Comparison of ENCODE assay signal across 20 cellular contexts in the genomic region with DNA sequence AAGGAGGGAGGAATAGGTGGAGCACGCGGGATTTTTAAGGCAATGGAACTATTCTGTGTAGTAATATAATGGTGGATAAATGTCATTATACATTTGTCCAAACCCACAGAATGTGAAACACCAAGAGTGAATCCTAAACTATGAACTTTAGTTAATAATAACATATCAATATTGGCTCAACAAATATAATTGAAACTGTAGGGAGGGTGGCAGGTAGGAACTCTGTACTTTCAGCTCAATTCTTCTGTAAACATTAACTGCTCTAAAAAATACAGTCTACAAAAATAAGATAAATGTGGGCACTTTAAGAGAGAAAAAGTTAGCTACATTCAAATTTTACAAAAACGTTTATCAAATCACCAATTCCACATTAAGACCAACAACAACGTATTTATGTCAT.
DNase-seq lines count a peak whose midpoint lies in the region; ATAC-seq, FAIRE-seq and TF ChIP-seq lines count a peak whose summit lies in the region.
"Had no signal": no experiment of that assay in that cellular context is flagged by ENCODE, and none has a peak within 500 bp of the region (broad histone marks: within the 10 kb centered on the region; RNA-seq: fewer than 3 reads in every experiment).

No MANE protein-coding gene starts in this region.

- TF ChIP-seq RAD21 in K562 (CRISPR knock-in tag; conservative IDR thresholded peaks at IDR 0.05 in 1 of 2, IDR thresholded peaks at IDR 0.05 in 1 of 2) (no peak), HepG2 (CRISPR knock-in tag; IDR thresholded peaks at IDR 0.05) (no peak)

- no peak for TF ChIP-seq POLR2A in H54 (IDR thresholded peaks at IDR 0.05; ENCODE audit: low read depth, low read length)
- no peak for TF ChIP-seq POLR2A in K562 (conservative IDR thresholded peaks at IDR 0.05)
- no peak for TF ChIP-seq POLR2A in HepG2 (IDR thresholded peaks at IDR 0.05; ENCODE audit: insufficient read depth in 1 of 2, low read depth in 2 of 2, low read length in 2 of 2)

- H3K27me3 ChIP-seq in K562 (ENCODE audit: control insufficient read depth in 2 of 2, insufficient read depth in 2 of 2, low read length in 2 of 2) (no peaks in the 10 kb centered on the region), HepG2 (ENCODE audit: control insufficient read depth in 1 of 2, insufficient read depth in 2 of 2, low read length in 2 of 2) (no peaks in the 10 kb centered on the region), MG63 (no peaks in the 10 kb centered on the region)
- H3K27me3 ChIP-seq: BLaER1 had no signal

- H3K9me3 ChIP-seq in K562 (replicated peaks; ENCODE audit: control insufficient read depth, insufficient read depth, low read depth, low read length), result no peaks in the 10 kb centered on the region
- no peaks in the 10 kb centered on the region for H3K9me3 ChIP-seq in HepG2 (ENCODE audit: low read length)
- no peaks in the 10 kb centered on the region for H3K9me3 ChIP-seq in MG63
- H3K9me3 ChIP-seq: BLaER1, Caco-2, HAP-1 had no signal

- no peak overlapping the region for H3K9ac ChIP-seq in K562 (ENCODE audit: insufficient read depth in 1 of 2, low read depth in 2 of 2, low read length in 2 of 2)
- no peak overlapping the region for H3K9ac ChIP-seq in HepG2 (ENCODE audit: insufficient read depth, low read depth, low read length)
- H3K9ac ChIP-seq: BLaER1 had no signal

- no peaks in the 10 kb centered on the region for H3K79me2 ChIP-seq in K562 (ENCODE audit: control insufficient read depth, insufficient read depth, low read length)
- no peaks in the 10 kb centered on the region for H3K79me2 ChIP-seq in HepG2 (ENCODE audit: insufficient read depth, low read length)

- H2AFZ ChIP-seq in K562 (ENCODE audit: low read depth, low read length) (0 out of 2 replicates have a peak overlapping the region, but pooled peaks have one; percentile 3), HepG2 (ENCODE audit: low read length) (no peak overlapping the region)
- H2AFZ ChIP-seq: GM23338 had no signal

- 55% methylated on average over 4 of the region's 4 CpGs for WGBS in K562 (ENCODE audit: insufficient coverage, low coverage, missing lambda C conversion rate)
- WGBS in HepG2 (ENCODE audit: low lambda C conversion rate), result 70% methylated on average over 4 of the region's 4 CpGs

- no peaks in the 10 kb centered on the region for H4K20me1 ChIP-seq in K562 (replicated peaks; ENCODE audit: control insufficient read depth, insufficient read depth, low read length)
- no peaks in the 10 kb centered on the region for H4K20me1 ChIP-seq in HepG2 (ENCODE audit: insufficient read depth, low read length)
- H4K20me1 ChIP-seq: BLaER1 had no signal

- no peak for TF ChIP-seq CTCF in K562 (IDR thresholded peaks at IDR 0.05 in 2 of 3, conservative IDR thresholded peaks at IDR 0.05 in 1 of 3; ENCODE audit: insufficient read depth in 2 of 3, low read depth in 1 of 3, low read length in 3 of 3)
- no peak for TF ChIP-seq CTCF in HepG2 (CRISPR knock-in tag; IDR thresholded peaks at IDR 0.05)

- DNase-seq in H54 (ENCODE audit: insufficient read length, low spot score) (no peak), K562 (ENCODE audit: extremely low read depth in 1 of 4, low spot score in 3 of 4) (no peak), HepG2 (ENCODE audit: low spot score) (no peak), SW 1271 (lab: John Stamatoyannopoulos, UW) (no peak), MG63 (no peak)
- DNase-seq: Caco-2; CD4-positive, CD25-positive, alpha-beta regulatory T cell; CD8-positive, alpha-beta T cell; DMS153; DND-41 had no signal

- intact Hi-C loops in K562 (cut with micrococcal nuclease) (no loop called here), HepG2 (cut with micrococcal nuclease; ENCODE audit: unreplicated experiment) (no loop called here)

- in situ Hi-C loops in K562 (cut with MboI), result no loop called here
- in situ Hi-C loops in HepG2 (cut with HindIII; ENCODE audit: extremely low pct_ligation_motif_present, low pct_unique_long_range_greater_than_20kb), result no loop called here

- no peaks in the 10 kb centered on the region for H3K36me3 ChIP-seq in K562 (ENCODE audit: control insufficient read depth, insufficient read depth, low read length)
- no peaks in the 10 kb centered on the region for H3K36me3 ChIP-seq in HepG2 (replicated peaks in 1 of 2; ENCODE audit: control insufficient read depth in 1 of 2, insufficient read depth in 2 of 2, low read length in 2 of 2)
- H3K36me3 ChIP-seq in MG63, result no peaks in the 10 kb centered on the region
- H3K36me3 ChIP-seq: BLaER1, HAP-1 had no signal

- CTCF ChIA-PET in K562 (lab: Yijun Ruan, JAX; ENCODE audit: low intra/inter-chr PET ratio), result no interaction called here
- CTCF ChIA-PET in HepG2 (lab: Yijun Ruan, JAX; ENCODE audit: low intra/inter-chr PET ratio, low total read pairs), result no interaction called here

- H3K4me2 ChIP-seq in K562 (ENCODE audit: insufficient read depth, low read length) (no peak overlapping the region), HepG2 (ENCODE audit: low read depth, low read length) (peak overlapping the region; percentile 51)
- H3K4me2 ChIP-seq: BLaER1, GM23338 had no signal

- TF ChIP-seq EP300 in K562 (IDR thresholded peaks at IDR 0.05; ENCODE audit: low read length) (no peak), HepG2 (IDR thresholded peaks at IDR 0.05; ENCODE audit: low read depth in 2 of 2, low read length in 2 of 2) (peak in 1 of 2 experiments; percentile 26; a peak in 1 of 4 replicates), HepG2 (CRISPR knock-in tag; IDR thresholded peaks at IDR 0.05; ENCODE audit: borderline replicate concordance) (no peak)

- no peaks in the 10 kb centered on the region for H3K9me1 ChIP-seq in K562 (ENCODE audit: control insufficient read depth, insufficient read depth, low read length)

- peak; percentile 11 for FAIRE-seq in H54 (lab: Jason Lieb, UNC)
- no peak for FAIRE-seq in K562 (lab: Jason Lieb, UNC)
- no peak for FAIRE-seq in HepG2 (lab: Jason Lieb, UNC)
- FAIRE-seq: A204.1, G401.6, GM12892, GM19239 had no signal

- BruUV-seq in K562 (replicated peaks; lab: Mats Ljungman, UMichigan) (no TSS peak), HepG2 (replicated peaks; lab: Mats Ljungman, UMichigan) (no TSS peak)

- no peaks in the 10 kb centered on the region for H3K4me1 ChIP-seq in K562 (replicated peaks in 1 of 2; ENCODE audit: control insufficient read depth in 2 of 2, insufficient read depth in 2 of 2, low read length in 2 of 2)
- peaks cover 26% of the 10 kb centered on the region for H3K4me1 ChIP-seq in HepG2 (ENCODE audit: insufficient read depth, low read length)
- H3K4me1 ChIP-seq: Caco-2, HAP-1 had no signal

- POLR2A ChIA-PET in K562 (lab: Yijun Ruan, JAX) (no interaction called here), HepG2 (lab: Yijun Ruan, JAX) (interaction anchor here (1.1 to 1.8 kb wide), 3 partner anchors 9 to 186 kb away, joined by 3 to 5 read pairs (median 3); a partner anchor contains a TSS)

- H3K4me3 ChIP-seq in K562, result no peak overlapping the region
- H3K4me3 ChIP-seq in HepG2 (replicated peaks in 1 of 3; ENCODE audit: insufficient read depth in 1 of 3, low read depth in 2 of 3, low read length in 3 of 3), result no peak overlapping the region
- H3K4me3 ChIP-seq in MG63, result no peak overlapping the region
- H3K4me3 ChIP-seq: BLaER1, GM23338, HAP-1 had no signal

- ATAC-seq in K562, result no peak
- peak; percentile 72 for ATAC-seq in HepG2
- ATAC-seq in GM18858 (IDR thresholded peaks at IDR 0.05; ENCODE audit: unreplicated experiment), result no peak
- ATAC-seq: CD8-positive, alpha-beta T cell; GM23338 had no signal

- no peak overlapping the region; the same call in 2 of the 3 replicates for H3K27ac ChIP-seq in K562 (ENCODE audit: extremely low read depth, low read depth, low read length)
- H3K27ac ChIP-seq in HepG2 (ENCODE audit: extremely low read length, insufficient read depth, low read length), result peak overlapping the region; percentile 16
- H3K27ac ChIP-seq: 22Rv1, BLaER1, C4-2B had no signal

TF ChIP-seq in K562, 482 proteins besides CTCF, POLR2A, EP300 and RAD21 (continues in another document):
- no peak for TF ChIP-seq HEY1 (CRISPR knock-in tag; IDR thresholded peaks at IDR 0.05; ENCODE audit: borderline replicate concordance)
- TF ChIP-seq HDAC1 (IDR thresholded peaks at IDR 0.05), result no peak
- TF ChIP-seq ZNF695 (CRISPR knock-in tag; IDR thresholded peaks at IDR 0.05), result no peak
- TF ChIP-seq NUFIP1 (IDR thresholded peaks at IDR 0.05; ENCODE audit: partially characterized antibody), result no peak
- TF ChIP-seq SMAD3 (CRISPR knock-in tag; conservative IDR thresholded peaks at IDR 0.05), result no peak
- TF ChIP-seq TRIM28 (IDR thresholded peaks at IDR 0.05), result no peak
- TF ChIP-seq, protein P1, sequence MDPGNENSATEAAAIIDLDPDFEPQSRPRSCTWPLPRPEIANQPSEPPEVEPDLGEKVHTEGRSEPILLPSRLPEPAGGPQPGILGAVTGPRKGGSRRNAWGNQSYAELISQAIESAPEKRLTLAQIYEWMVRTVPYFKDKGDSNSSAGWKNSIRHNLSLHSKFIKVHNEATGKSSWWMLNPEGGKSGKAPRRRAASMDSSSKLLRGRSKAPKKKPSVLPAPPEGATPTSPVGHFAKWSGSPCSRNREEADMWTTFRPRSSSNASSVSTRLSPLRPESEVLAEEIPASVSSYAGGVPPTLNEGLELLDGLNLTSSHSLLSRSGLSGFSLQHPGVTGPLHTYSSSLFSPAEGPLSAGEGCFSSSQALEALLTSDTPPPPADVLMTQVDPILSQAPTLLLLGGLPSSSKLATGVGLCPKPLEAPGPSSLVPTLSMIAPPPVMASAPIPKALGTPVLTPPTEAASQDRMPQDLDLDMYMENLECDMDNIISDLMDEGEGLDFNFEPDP (CRISPR knock-in tag; IDR thresholded peaks at IDR 0.05), result no peak
- TF ChIP-seq ZEB2 (IDR thresholded peaks at IDR 0.05), result no peak

TF ChIP-seq in HepG2, 621 proteins besides CTCF, POLR2A, EP300 and RAD21 (continues in another document):
- peak; percentile 26; the same call in 1 of the 2 replicates for TF ChIP-seq ISL2 (CRISPR knock-in tag; IDR thresholded peaks at IDR 0.05)
- no peak for TF ChIP-seq FOXK2 (IDR thresholded peaks at IDR 0.05)
- TF ChIP-seq POGZ (CRISPR knock-in tag; IDR thresholded peaks at IDR 0.05), result peak; percentile 32; the same call in 1 of the 2 replicates
- peak; percentile 57; the same call in 1 of the 2 replicates for TF ChIP-seq MIXL1 (CRISPR knock-in tag; IDR thresholded peaks at IDR 0.05)
- no peak for TF ChIP-seq PPARG (CRISPR knock-in tag; conservative IDR thresholded peaks at IDR 0.05)
- no peak for TF ChIP-seq ZNF383 (CRISPR knock-in tag; IDR thresholded peaks at IDR 0.05; ENCODE audit: borderline replicate concordance)
